ENCODE assay signal across 11 cellular contexts in the genomic region with DNA sequence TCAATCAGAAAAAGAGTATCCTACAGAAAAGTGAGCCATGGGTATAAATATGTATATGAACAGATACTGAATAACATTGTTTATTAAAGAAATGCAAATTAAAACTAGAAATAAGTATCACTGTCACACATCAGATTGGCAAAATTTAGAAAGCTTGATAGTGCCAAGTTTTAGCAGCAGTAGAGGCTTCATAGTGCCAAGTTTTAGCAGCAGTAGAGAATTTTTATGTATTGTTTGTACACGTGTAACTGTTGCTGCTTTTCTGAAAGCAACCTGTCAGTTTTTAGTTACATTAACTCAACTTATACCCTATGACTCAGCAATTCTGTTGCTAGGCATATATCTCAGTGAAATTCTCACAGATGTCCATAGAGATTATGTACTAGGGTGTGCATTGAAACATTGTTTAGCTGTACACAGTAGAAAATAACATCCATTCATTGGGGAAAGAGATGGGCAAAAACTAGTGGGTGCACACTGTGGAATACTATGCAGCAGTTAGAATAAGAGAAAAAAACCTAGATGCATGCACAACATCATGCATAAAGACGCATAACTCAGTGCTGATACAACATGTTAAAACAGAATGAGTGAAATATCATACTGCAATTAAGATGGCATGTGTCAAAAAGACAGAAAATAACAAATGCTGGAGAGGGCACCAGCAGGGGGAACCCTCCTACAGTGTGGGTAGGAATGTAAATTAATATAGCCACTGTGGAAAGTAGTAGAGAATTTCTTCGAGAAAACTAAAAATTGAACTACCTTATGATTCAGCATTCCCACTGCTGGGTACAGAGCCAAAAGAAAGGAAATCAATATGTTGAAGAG.
DNase-seq lines count a peak whose midpoint lies in the region; ATAC-seq and TF ChIP-seq lines count a peak whose summit lies in the region.
"Had no signal": no experiment of that assay in that cellular context is flagged by ENCODE, and none has a peak within 500 bp of the region (broad histone marks: within the 10 kb centered on the region; RNA-seq: fewer than 3 reads in every experiment).

No MANE protein-coding gene starts in this region.

- H3K27me3 Mint-ChIP-seq in activated CD8-positive, alpha-beta T cell treated with anti-CD3 and anti-CD28 coated beads for 36 hours: no peaks in the 10 kb centered on the region
- no peaks in the 10 kb centered on the region for H3K27me3 Mint-ChIP-seq in activated CD8-positive, alpha-beta T cell treated with anti-CD3 and anti-CD28 coated beads, Interleukin-2, amount 10 ng/mL, durations not matched to agents 7 days and 5 days (ENCODE audit: low read depth)
- H3K27me3 Mint-ChIP-seq in endothelial cell (ENCODE audit: unreplicated experiment): no peaks in the 10 kb centered on the region

- H3K9me3 Mint-ChIP-seq in activated CD8-positive, alpha-beta T cell treated with anti-CD3 and anti-CD28 coated beads for 36 hours: no peaks in the 10 kb centered on the region
- H3K9me3 Mint-ChIP-seq in activated CD8-positive, alpha-beta T cell treated with anti-CD3 and anti-CD28 coated beads, Interleukin-2, amount 10 ng/mL, durations not matched to agents 7 days and 5 days (ENCODE audit: insufficient read depth): no peaks in the 10 kb centered on the region
- no peaks in the 10 kb centered on the region for H3K9me3 Mint-ChIP-seq in endothelial cell (ENCODE audit: unreplicated experiment)

- POLR2A ChIA-PET in activated CD8-positive, alpha-beta T cell treated with anti-CD3 and anti-CD28 coated beads for 36 hours (lab: Charles Lee): no interaction called here
- POLR2A ChIA-PET in activated CD8-positive, alpha-beta T cell treated with anti-CD3 and anti-CD28 coated beads, Interleukin-2, amount 10 ng/mL, durations not matched to agents 7 days and 5 days (lab: Charles Lee): no interaction called here

- no peak overlapping the region for H3K27ac ChIP-seq in caudate nucleus (ENCODE audit: low read depth, low read length)

- peaks cover 3% of the 10 kb centered on the region for H3K36me3 Mint-ChIP-seq in activated CD8-positive, alpha-beta T cell treated with anti-CD3 and anti-CD28 coated beads for 36 hours (ENCODE audit: low read depth)
- H3K36me3 Mint-ChIP-seq in activated CD8-positive, alpha-beta T cell treated with anti-CD3 and anti-CD28 coated beads, Interleukin-2, amount 10 ng/mL, durations not matched to agents 7 days and 5 days (ENCODE audit: low read depth): no peaks in the 10 kb centered on the region
- H3K36me3 Mint-ChIP-seq in endothelial cell (ENCODE audit: low read depth, unreplicated experiment): no peaks in the 10 kb centered on the region

- DNase-seq in activated CD8-positive, alpha-beta T cell treated with anti-CD3 and anti-CD28 coated beads for 36 hours: peak; percentile 33
- DNase-seq in activated CD8-positive, alpha-beta T cell treated with anti-CD3 and anti-CD28 coated beads, Interleukin-2, amount 10 ng/mL, durations not matched to agents 7 days and 5 days: no peak
- DNase-seq in NAMALWA (ENCODE audit: low spot score) (peak; percentile 24), endothelial cell (ENCODE audit: low spot score) (peak; percentile 20), stromal cell of bone marrow (ENCODE audit: low read depth) (peak; percentile 19), caudate nucleus (lab: John Stamatoyannopoulos, UW) (no peak), omental fat pad (ENCODE audit: low spot score) (no peak), NCI-H2029 treated with DMSO at 0.1 percent for 48 hours (lab: John Stamatoyannopoulos, UW) (no peak)
- DNase-seq: activated CD4-positive, alpha-beta T cell treated with anti-CD3 and anti-CD28 coated beads, Interleukin-2, amount 50 U/mL, for 48 hours; effector CD4-positive, alpha-beta T cell; NCI-H1048 had no signal

- intact Hi-C loops in activated CD8-positive, alpha-beta T cell treated with anti-CD3 and anti-CD28 coated beads for 36 hours (cut with micrococcal nuclease): no loop called here

- TF ChIP-seq CTCF in activated CD8-positive, alpha-beta T cell treated with anti-CD3 and anti-CD28 coated beads for 36 hours (IDR thresholded peaks at IDR 0.05): no peak
- TF ChIP-seq CTCF in endothelial cell (IDR thresholded peaks at IDR 0.05; ENCODE audit: unreplicated experiment): peak; percentile 38
- TF ChIP-seq CTCF in omental fat pad (IDR thresholded peaks at IDR 0.05): no peak

- no peak overlapping the region for H3K4me3 Mint-ChIP-seq in activated CD8-positive, alpha-beta T cell treated with anti-CD3 and anti-CD28 coated beads for 36 hours
- H3K4me3 Mint-ChIP-seq in activated CD8-positive, alpha-beta T cell treated with anti-CD3 and anti-CD28 coated beads, Interleukin-2, amount 10 ng/mL, durations not matched to agents 7 days and 5 days: no peak overlapping the region
- no peak overlapping the region for H3K4me3 Mint-ChIP-seq in endothelial cell (ENCODE audit: unreplicated experiment)

- no peak overlapping the region for H3K27ac Mint-ChIP-seq in activated CD8-positive, alpha-beta T cell treated with anti-CD3 and anti-CD28 coated beads for 36 hours
- no peak overlapping the region for H3K27ac Mint-ChIP-seq in activated CD8-positive, alpha-beta T cell treated with anti-CD3 and anti-CD28 coated beads, Interleukin-2, amount 10 ng/mL, durations not matched to agents 7 days and 5 days
- no peak overlapping the region for H3K27ac Mint-ChIP-seq in endothelial cell (ENCODE audit: unreplicated experiment)

- CTCF ChIA-PET in activated CD8-positive, alpha-beta T cell treated with anti-CD3 and anti-CD28 coated beads for 36 hours (lab: Charles Lee): no interaction called here
- CTCF ChIA-PET in activated CD8-positive, alpha-beta T cell treated with anti-CD3 and anti-CD28 coated beads, Interleukin-2, amount 10 ng/mL, durations not matched to agents 7 days and 5 days (lab: Charles Lee): no interaction called here

- H3K4me1 Mint-ChIP-seq in activated CD8-positive, alpha-beta T cell treated with anti-CD3 and anti-CD28 coated beads for 36 hours (ENCODE audit: low read depth): no peaks in the 10 kb centered on the region
- H3K4me1 Mint-ChIP-seq in activated CD8-positive, alpha-beta T cell treated with anti-CD3 and anti-CD28 coated beads, Interleukin-2, amount 10 ng/mL, durations not matched to agents 7 days and 5 days (ENCODE audit: low read depth): no peaks in the 10 kb centered on the region
- no peaks in the 10 kb centered on the region for H3K4me1 Mint-ChIP-seq in endothelial cell (ENCODE audit: unreplicated experiment)

- no peak for ATAC-seq in activated CD8-positive, alpha-beta T cell treated with anti-CD3 and anti-CD28 coated beads for 36 hours
- no peak for ATAC-seq in activated CD8-positive, alpha-beta T cell treated with anti-CD3 and anti-CD28 coated beads, Interleukin-2, amount 10 ng/mL, durations not matched to agents 7 days and 5 days
- no peak for ATAC-seq in omental fat pad (ENCODE audit: low FRiP score)

Comparison
In these comparisons a context has a peak if more than half of its experiments do, and no peak if none do; other contexts are left out.
1. DNase-seq: peak in activated CD8-positive, alpha-beta T cell treated with anti-CD3 and anti-CD28 coated beads for 36 hours (single experiment), NAMALWA (single experiment), endothelial cell (single experiment) and stromal cell of bone marrow (single experiment); none in activated CD8-positive, alpha-beta T cell treated with anti-CD3 and anti-CD28 coated beads, Interleukin-2, amount 10 ng/mL, durations not matched to agents 7 days and 5 days (single experiment), caudate nucleus (0 of 61), omental fat pad (single experiment) and NCI-H2029 treated with DMSO at 0.1 percent for 48 hours (single experiment).